Comparison of ENCODE assay signal across 7 cellular contexts in the genomic region with DNA sequence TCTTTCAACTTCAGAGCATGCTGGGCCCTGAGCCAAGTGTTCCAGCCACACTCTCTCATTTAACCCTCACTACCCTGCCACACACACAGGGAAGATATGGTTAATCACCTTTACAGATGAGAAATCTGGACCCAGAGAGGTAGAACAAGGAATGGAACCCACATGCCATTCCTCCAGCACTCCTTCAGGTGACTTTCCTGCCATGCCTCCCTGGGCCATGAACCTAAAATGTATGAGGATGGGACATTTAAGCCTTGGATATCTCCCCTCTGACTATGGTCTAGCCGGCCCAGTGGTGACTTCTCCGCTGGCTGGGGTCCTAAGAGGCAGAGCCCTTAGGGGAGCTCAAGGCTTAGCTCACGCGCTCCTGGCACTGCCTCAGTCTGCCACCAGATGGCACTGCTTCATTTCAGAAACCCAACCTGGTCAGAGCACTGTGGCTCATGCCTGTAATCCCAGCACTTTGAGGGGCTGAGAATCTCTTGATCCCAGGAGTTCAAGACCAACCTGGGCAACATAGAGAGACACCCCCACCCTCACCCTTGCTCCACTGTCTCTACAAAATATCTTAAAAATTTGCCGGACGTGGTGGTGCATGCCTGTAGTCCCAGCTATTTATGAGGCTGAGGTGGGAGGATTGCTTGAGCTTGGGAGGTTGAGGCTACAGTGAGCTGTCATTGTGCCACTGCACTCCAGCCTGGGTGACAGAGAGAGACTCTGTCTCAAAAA. TPM values are rescaled to one million over a fixed set of nuclear protein-coding genes. Genes with fewer than 3 reads are reported as not detected.
DNase-seq lines count a peak whose midpoint lies in the region; ATAC-seq, FAIRE-seq and TF ChIP-seq lines count a peak whose summit lies in the region.

No MANE protein-coding gene starts in this region.

- H3K9me3 Mint-ChIP-seq in activated naive CD4-positive, alpha-beta T cell treated with anti-CD3 and anti-CD28 coated beads, Interleukin-2, amount 50 U/mL, for 72 hours, result no peaks in the 10 kb centered on the region

- ATAC-seq in activated naive CD4-positive, alpha-beta T cell treated with anti-CD3 and anti-CD28 coated beads, Interleukin-2, amount 50 U/mL, for 72 hours, result peak; percentile 19 to 22
- ATAC-seq in Right ventricle myocardium superior (ENCODE audit: poor library complexity), result peak; percentile 24

- peak overlapping the region; percentile 9 to 99 for H3K27ac Mint-ChIP-seq in activated naive CD4-positive, alpha-beta T cell treated with anti-CD3 and anti-CD28 coated beads, Interleukin-2, amount 50 U/mL, for 72 hours

- H3K4me3 ChIP-seq in LNCaP clone FGC (ENCODE audit: low read depth, low read length), result no peak overlapping the region

- peak; percentile 90 for TF ChIP-seq CTCF in LNCaP clone FGC (IDR thresholded peaks at IDR 0.05; ENCODE audit: control insufficient read depth, extremely low read depth, insufficient read depth)

- peak; percentile 97 for FAIRE-seq in GM12891 (lab: Jason Lieb, UNC)

- TF ChIP-seq POLR2A in GM12891 (IDR thresholded peaks at IDR 0.05; ENCODE audit: low read depth, low read length), result no peak

- intact Hi-C loops in Right ventricle myocardium superior (cut with DNase I), result loop anchor here (2.0 kb wide), 2 partner anchors 167 to 301 kb away; no protein-coding TSS in a partner anchor
- intact Hi-C loops in posterior vena cava (cut with DNase I), result loop anchor here (5.0 kb wide), 4 partner anchors 165 to 300 kb away; no protein-coding TSS in a partner anchor

- DNase-seq in GM12891 (ENCODE audit: insufficient read length, low spot score), result peak; percentile 41
- DNase-seq in LNCaP clone FGC (ENCODE audit: low read depth), result peak; percentile 32
- peak; percentile 57 for DNase-seq in SKM-1 treated with dmso at 0.1 percent for 144 hours (lab: John Stamatoyannopoulos, UW; ENCODE audit: unreplicated experiment)
- DNase-seq in activated naive CD4-positive, alpha-beta T cell treated with anti-CD3 and anti-CD28 coated beads, Interleukin-2, amount 50 U/mL, for 72 hours (ENCODE audit: low spot score in 2 of 2), result peak; percentile 83 to 86
- DNase-seq in Right ventricle myocardium superior, result peak; percentile 88
- DNase-seq in posterior vena cava (ENCODE audit: low spot score), result peak; percentile 93
- DNase-seq in ureter (ENCODE audit: low spot score), result peak; percentile 77

- peaks cover 0 to 5% of the 10 kb centered on the region in 2 donors for H3K36me3 Mint-ChIP-seq in activated naive CD4-positive, alpha-beta T cell treated with anti-CD3 and anti-CD28 coated beads, Interleukin-2, amount 50 U/mL, for 72 hours

TF ChIP-seq in GM12891, 5 proteins besides CTCF, POLR2A, EP300 and RAD21:
- TF ChIP-seq TAF1 (IDR thresholded peaks at IDR 0.05; ENCODE audit: low read depth, low read length), result no peak

RNA-seq across cellular contexts. Expression of a gene that starts 2.2 kb away (rescaled TPM):
- polyA plus RNA-seq in GM12891 (2012; ENCODE audit: low read depth, missing spikeins), result 10.4 TPM
- total RNA-seq in activated naive CD4-positive, alpha-beta T cell treated with anti-CD3 and anti-CD28 coated beads, Interleukin-2, amount 50 U/mL, for 72 hours, result 10 to 100 TPM; 34.9 to 48.1 TPM
- total RNA-seq in Right ventricle myocardium superior (15.1 TPM), posterior vena cava (10 to 100 TPM; 13.7 to 19.3 TPM), ureter (28.4 TPM)

RNA-seq across cellular contexts. Expression of a gene that starts 36.5 kb away (rescaled TPM):
- polyA plus RNA-seq in GM12891 (2012; ENCODE audit: low read depth, missing spikeins), result 5.0 TPM
- total RNA-seq in activated naive CD4-positive, alpha-beta T cell treated with anti-CD3 and anti-CD28 coated beads, Interleukin-2, amount 50 U/mL, for 72 hours, result 10 to 100 TPM; 17.9 to 27.4 TPM
- total RNA-seq in Right ventricle myocardium superior (8.4 TPM), posterior vena cava (10 to 100 TPM; 20.0 to 21.2 TPM), ureter (29.9 TPM)

Comparison
In these comparisons a context has a peak if more than half of its experiments do, and no peak if none do; other contexts are left out.
1. DNase-seq: peak in every context shown above with its lines; median percentile 93 in posterior vena cava; 88 in Right ventricle myocardium superior; 84 in activated naive CD4-positive, alpha-beta T cell treated with anti-CD3 and anti-CD28 coated beads, Interleukin-2, amount 50 U/mL, for 72 hours; 77 in ureter; 57 in SKM-1 treated with dmso at 0.1 percent for 144 hours; 41 in GM12891; 32 in LNCaP clone FGC.